In genomic region chr2:73728043-73728442, GRCh38 we compare ENCODE assay signal across 26 cellular contexts. TPM values are rescaled to one million over a fixed set of nuclear protein-coding genes. Genes with fewer than 3 reads are reported as not detected.
"Had no signal": no experiment of that assay in that cellular context is flagged by ENCODE, and none has a peak within 500 bp of the region (broad histone marks: within the 10 kb centered on the region; RNA-seq: fewer than 3 reads in every experiment).

No MANE protein-coding gene starts in this region.

- H3K9me3 Mint-ChIP-seq: activated CD4-positive, alpha-beta memory T cell treated with anti-CD3 and anti-CD28 coated beads, Interleukin-2, amount 10 ng/mL, durations not matched to agents 7 days and 5 days; activated T-helper 17 cell treated with anti-CD3 and anti-CD28 coated beads, Interleukin-2, amount 50 U/mL, for 72 hours; T-helper 1 cell treated with Interleukin-12 subunit alpha and Interleukin-12 subunit beta and Interleukin-4 antibody, amounts not matched to agents 30 μg/mL and 1 μg/mL, for 36 hours had no signal

- H3K27me3 ChIP-seq: adrenal gland, Peyer's patch had no signal

- DNase-seq: activated CD4-positive, alpha-beta memory T cell treated with anti-CD3 and anti-CD28 coated beads, Interleukin-2, amount 10 ng/mL, durations not matched to agents 7 days and 5 days; activated CD4-positive, alpha-beta T cell treated with anti-CD3 and anti-CD28 coated beads for 1 hour; activated CD4-positive, alpha-beta T cell treated with anti-CD3 and anti-CD28 coated beads, Interleukin-2, amount 50 U/mL, for 1 hour; activated gamma-delta T cell treated with Interleukin-2 at 50 U/mL for 16 hours; activated naive CD4-positive, alpha-beta T cell treated with anti-CD3 and anti-CD28 coated beads, Interleukin-2, amount 50 U/mL, for 16 hours; activated naive CD8-positive, alpha-beta T cell treated with anti-CD3 and anti-CD28 coated beads, Interleukin-2, amount 10 ng/mL, durations not matched to agents 7 days and 5 days; activated T-cell treated with anti-CD3 and anti-CD28 coated beads for 4 hours; activated T-cell treated with anti-CD3 and anti-CD28 coated beads, Interleukin-2, amount 50 U/mL, for 48 hours; adrenal gland; anterior cingulate cortex; cerebellar nuclear complex; NCI-H1105; NCI-H1436 treated with DMSO at 0.1 percent for 48 hours; NCI-H187; NCI-H510A treated with DMSO at 0.1 percent for 48 hours; NK-92 treated with Interleukin-12 subunit alpha and Interleukin-12 subunit beta, amount 100 ng/mL, for 24 hours; OCI-M1; Peyer's patch; SHP77 treated with DMSO at 0.1 percent for 48 hours had no signal

- H3K27ac ChIP-seq: adrenal gland, KMS-11, Peyer's patch had no signal

- H3K4me3 Mint-ChIP-seq: activated CD4-positive, alpha-beta memory T cell treated with anti-CD3 and anti-CD28 coated beads, Interleukin-2, amount 10 ng/mL, durations not matched to agents 7 days and 5 days; activated naive CD8-positive, alpha-beta T cell treated with anti-CD3 and anti-CD28 coated beads, Interleukin-2, amount 10 ng/mL, durations not matched to agents 7 days and 5 days; activated T-helper 17 cell treated with anti-CD3 and anti-CD28 coated beads, Interleukin-2, amount 50 U/mL, for 72 hours; T-helper 1 cell treated with Interleukin-12 subunit alpha and Interleukin-12 subunit beta and Interleukin-4 antibody, amounts not matched to agents 30 μg/mL and 1 μg/mL, for 36 hours had no signal

- H3K27ac Mint-ChIP-seq: activated CD4-positive, alpha-beta memory T cell treated with anti-CD3 and anti-CD28 coated beads, Interleukin-2, amount 10 ng/mL, durations not matched to agents 7 days and 5 days; activated naive CD8-positive, alpha-beta T cell treated with anti-CD3 and anti-CD28 coated beads, Interleukin-2, amount 10 ng/mL, durations not matched to agents 7 days and 5 days; activated T-helper 17 cell treated with anti-CD3 and anti-CD28 coated beads, Interleukin-2, amount 50 U/mL, for 72 hours; T-helper 1 cell treated with Interleukin-12 subunit alpha and Interleukin-12 subunit beta and Interleukin-4 antibody, amounts not matched to agents 30 μg/mL and 1 μg/mL, for 36 hours had no signal

- H3K9me3 ChIP-seq: adrenal gland, Peyer's patch had no signal

- H3K9ac ChIP-seq: KMS-11 had no signal

- H3K27me3 Mint-ChIP-seq: activated CD4-positive, alpha-beta memory T cell treated with anti-CD3 and anti-CD28 coated beads, Interleukin-2, amount 10 ng/mL, durations not matched to agents 7 days and 5 days; activated naive CD8-positive, alpha-beta T cell treated with anti-CD3 and anti-CD28 coated beads, Interleukin-2, amount 10 ng/mL, durations not matched to agents 7 days and 5 days; activated T-helper 17 cell treated with anti-CD3 and anti-CD28 coated beads, Interleukin-2, amount 50 U/mL, for 72 hours had no signal

- H3K4me1 ChIP-seq: adrenal gland, Peyer's patch had no signal

- H3K4me3 ChIP-seq: adrenal gland, Peyer's patch had no signal

- H3K4me1 Mint-ChIP-seq: activated CD4-positive, alpha-beta memory T cell treated with anti-CD3 and anti-CD28 coated beads, Interleukin-2, amount 10 ng/mL, durations not matched to agents 7 days and 5 days; activated naive CD8-positive, alpha-beta T cell treated with anti-CD3 and anti-CD28 coated beads, Interleukin-2, amount 10 ng/mL, durations not matched to agents 7 days and 5 days; activated T-helper 17 cell treated with anti-CD3 and anti-CD28 coated beads, Interleukin-2, amount 50 U/mL, for 72 hours had no signal

- ATAC-seq: activated T-helper 17 cell treated with anti-CD3 and anti-CD28 coated beads, Interleukin-2, amount 50 U/mL, for 72 hours had no signal

RNA-seq across cellular contexts. Expression of gene C2orf78, which starts 55.9 kb away (rescaled TPM):
- total RNA-seq: activated CD4-positive, alpha-beta memory T cell treated with anti-CD3 and anti-CD28 coated beads, Interleukin-2, amount 10 ng/mL, durations not matched to agents 7 days and 5 days; activated CD8-positive, alpha-beta memory T cell treated with anti-CD3 and anti-CD28 coated beads for 36 hours; activated naive CD8-positive, alpha-beta T cell treated with anti-CD3 and anti-CD28 coated beads, Interleukin-2, amount 10 ng/mL, durations not matched to agents 7 days and 5 days; adrenal gland; cardiac septum; MCF 10A; Peyer's patch; SK-MEL-5 had no signal
